28 cellular contexts compared by ENCODE assay signal in genomic region chr16:49337814-49338350, GRCh38. TPM values are rescaled to one million over a fixed set of nuclear protein-coding genes. Genes with fewer than 3 reads are reported as not detected.
DNase-seq lines count a peak whose midpoint lies in the region; ATAC-seq and TF ChIP-seq lines count a peak whose summit lies in the region.
"Had no signal": no experiment of that assay in that cellular context is flagged by ENCODE, and none has a peak within 500 bp of the region (broad histone marks: within the 10 kb centered on the region; RNA-seq: fewer than 3 reads in every experiment).

No MANE protein-coding gene starts in this region.

- peaks cover 2% of the 10 kb centered on the region for H3K27me3 Mint-ChIP-seq in glutamatergic neuron (ENCODE audit: unreplicated experiment)
- peaks cover 2% of the 10 kb centered on the region for H3K27me3 Mint-ChIP-seq in HFFc6 (ENCODE audit: insufficient read depth)
- H3K27me3 Mint-ChIP-seq in natural killer cell (ENCODE audit: low read depth in 2 of 2): peaks cover 9 to 18% of the 10 kb centered on the region in 2 donors
- H3K27me3 Mint-ChIP-seq: activated CD4-positive, alpha-beta T cell treated with anti-CD3 and anti-CD28 coated beads, Interleukin-2, amount 10 ng/mL, durations not matched to agents 7 days and 5 days had no signal

- DNase-seq in NCI-H1417 (lab: John Stamatoyannopoulos, UW): peak in 2 of 3 experiments; percentile 18 to 64
- DNase-seq in NCI-H1417 treated with DMSO at 0.1 percent for 48 hours (lab: John Stamatoyannopoulos, UW): no peak
- peak; percentile 38 for DNase-seq in DMS79 treated with DMSO at 0.1 percent for 48 hours (lab: John Stamatoyannopoulos, UW)
- peak; percentile 83 to 86 for DNase-seq in NCI-H524 (lab: John Stamatoyannopoulos, UW)
- no peak for DNase-seq in glutamatergic neuron
- DNase-seq in amygdala (lab: John Stamatoyannopoulos, UW): no peak
- no peak for DNase-seq in HFFc6
- no peak for DNase-seq in natural killer cell
- DNase-seq: activated CD4-positive, alpha-beta T cell treated with anti-CD3 and anti-CD28 coated beads, Interleukin-2, amount 10 ng/mL, durations not matched to agents 7 days and 5 days; activated naive CD4-positive, alpha-beta T cell treated with anti-CD3 and anti-CD28 coated beads, Interleukin-2, amount 50 U/mL, for 16 hours; anterior cingulate cortex; CD8-positive, alpha-beta memory T cell; central memory CD4-positive, alpha-beta T cell; DMS153; lower lobe of right lung; NCI-H1930; NCI-H510A treated with DMSO at 0.1 percent for 48 hours; OCI-M1; posterior cingulate gyrus; stimulated activated CD4-positive, alpha-beta T cell treated with anti-CD3 and anti-CD28 coated beads, Interleukin-15, amount 100 ng/mL, for 24 hours had no signal

- H3K4me3 Mint-ChIP-seq in glutamatergic neuron (ENCODE audit: unreplicated experiment): no peak overlapping the region
- no peak overlapping the region for H3K4me3 Mint-ChIP-seq in HFFc6
- no peak overlapping the region for H3K4me3 Mint-ChIP-seq in natural killer cell
- H3K4me3 Mint-ChIP-seq: activated CD4-positive, alpha-beta T cell treated with anti-CD3 and anti-CD28 coated beads, Interleukin-2, amount 10 ng/mL, durations not matched to agents 7 days and 5 days; CD8-positive, alpha-beta memory T cell; stimulated activated naive CD8-positive, alpha-beta T cell treated with anti-CD3 and anti-CD28 coated beads, Interleukin-15, Interleukin-2, amounts not matched to agents 100 ng/mL and 50 ng/mL, for 24 hours had no signal

- H3K27ac Mint-ChIP-seq in glutamatergic neuron (ENCODE audit: unreplicated experiment) (peak overlapping the region; percentile 46), HFFc6 (no peak overlapping the region), natural killer cell (no peak overlapping the region)
- H3K27ac Mint-ChIP-seq: activated CD4-positive, alpha-beta T cell treated with anti-CD3 and anti-CD28 coated beads, Interleukin-2, amount 10 ng/mL, durations not matched to agents 7 days and 5 days; CD8-positive, alpha-beta memory T cell; stimulated activated naive CD8-positive, alpha-beta T cell treated with anti-CD3 and anti-CD28 coated beads, Interleukin-15, Interleukin-2, amounts not matched to agents 100 ng/mL and 50 ng/mL, for 24 hours had no signal

- TF ChIP-seq CTCF in glutamatergic neuron (IDR thresholded peaks at IDR 0.05; ENCODE audit: partially characterized antibody, unreplicated experiment) (no peak), HFFc6 (IDR thresholded peaks at IDR 0.05) (no peak), natural killer cell (IDR thresholded peaks at IDR 0.05) (no peak)

- ATAC-seq in natural killer cell: no peak
- ATAC-seq: lower lobe of right lung, SK-N-SH treated with all-trans-retinoic acid at 6 μM for 48 hours had no signal

- no peaks in the 10 kb centered on the region for H3K36me3 Mint-ChIP-seq in glutamatergic neuron (ENCODE audit: unreplicated experiment)
- H3K36me3 Mint-ChIP-seq in HFFc6 (ENCODE audit: low read depth): peaks cover 5% of the 10 kb centered on the region; the same call in 1 of the 2 replicates
- H3K36me3 Mint-ChIP-seq in natural killer cell: no peaks in the 10 kb centered on the region
- H3K36me3 Mint-ChIP-seq: CD8-positive, alpha-beta memory T cell had no signal

- H3K4me1 Mint-ChIP-seq in glutamatergic neuron (ENCODE audit: low read depth, unreplicated experiment) (peaks cover 15% of the 10 kb centered on the region), HFFc6 (ENCODE audit: low read depth) (no peaks in the 10 kb centered on the region), natural killer cell (no peaks in the 10 kb centered on the region)
- H3K4me1 Mint-ChIP-seq: activated CD4-positive, alpha-beta T cell treated with anti-CD3 and anti-CD28 coated beads, Interleukin-2, amount 10 ng/mL, durations not matched to agents 7 days and 5 days; CD8-positive, alpha-beta memory T cell had no signal

- H3K9me3 Mint-ChIP-seq in glutamatergic neuron (ENCODE audit: unreplicated experiment) (peaks cover 8% of the 10 kb centered on the region), HFFc6 (peaks cover 41% of the 10 kb centered on the region), natural killer cell (no peaks in the 10 kb centered on the region)
- H3K9me3 Mint-ChIP-seq: activated CD4-positive, alpha-beta T cell treated with anti-CD3 and anti-CD28 coated beads, Interleukin-2, amount 10 ng/mL, durations not matched to agents 7 days and 5 days; CD8-positive, alpha-beta memory T cell; stimulated activated naive CD8-positive, alpha-beta T cell treated with anti-CD3 and anti-CD28 coated beads, Interleukin-15, Interleukin-2, amounts not matched to agents 100 ng/mL and 50 ng/mL, for 24 hours had no signal

- intact Hi-C loops in natural killer cell (cut with micrococcal nuclease): no loop called here

RNA-seq across cellular contexts. Expression of gene C16orf78, which starts 35.7 kb away (rescaled TPM):
- not detected for total RNA-seq in glutamatergic neuron (ENCODE audit: unreplicated experiment)
- not detected for total RNA-seq in HFFc6 (2021; fragmentation: NEBNext Ultra II Directional; extraction: Animal tissue kit (Norgen Biotek cat#: 25700))
- total RNA-seq in natural killer cell: not detected
- total RNA-seq: activated CD4-positive, alpha-beta T cell treated with anti-CD3 and anti-CD28 coated beads, Interleukin-2, amount 10 ng/mL, durations not matched to agents 7 days and 5 days; CD8-positive, alpha-beta memory T cell; dermis microvascular lymphatic vessel endothelial cell; endothelial cell of umbilical vein; glomerular endothelial cell; lower lobe of right lung; M059J; T-helper 2 cell treated with Interferon-gamma antibody and Interleukin-4, amounts not matched to agents 100 ng/mL and 5 ng/mL, for 36 hours; tibial nerve had no signal

RNA-seq across cellular contexts. Expression of gene CBLN1, which starts 56.2 kb away (rescaled TPM):
- 21.7 TPM for total RNA-seq in glutamatergic neuron (ENCODE audit: unreplicated experiment)
- total RNA-seq in HFFc6 (2021; fragmentation: NEBNext Ultra II Directional; extraction: Animal tissue kit (Norgen Biotek cat#: 25700)): not detected
- not detected for total RNA-seq in natural killer cell
- total RNA-seq: activated CD4-positive, alpha-beta T cell treated with anti-CD3 and anti-CD28 coated beads, Interleukin-2, amount 10 ng/mL, durations not matched to agents 7 days and 5 days; CD8-positive, alpha-beta memory T cell; endothelial cell of umbilical vein; lower lobe of right lung; M059J; T-helper 2 cell treated with Interferon-gamma antibody and Interleukin-4, amounts not matched to agents 100 ng/mL and 5 ng/mL, for 36 hours had no signal

Comparison
In these comparisons a context has a peak if more than half of its experiments do, and no peak if none do; other contexts are left out.
1. DNase-seq: peak in NCI-H1417 (2 of 3), DMS79 treated with DMSO at 0.1 percent for 48 hours (single experiment) and NCI-H524 (2 of 2); none in NCI-H1417 treated with DMSO at 0.1 percent for 48 hours (single experiment), glutamatergic neuron (single experiment), amygdala (0 of 56), HFFc6 (single experiment) and natural killer cell (single experiment).
2. RNA of gene CBLN1, which starts 56.2 kb away (total RNA-seq): 21.7 TPM in glutamatergic neuron (single experiment); not detected in HFFc6 and not detected in natural killer cell; every median in the first group is over 10 times any median in the second.